Comparison of ENCODE assay signal across 8 cellular contexts in genomic region chr14:91417983-91418386, GRCh38. TPM values are rescaled to one million over a fixed set of nuclear protein-coding genes. Genes with fewer than 3 reads are reported as not detected.
DNase-seq lines count a peak whose midpoint lies in the region; ATAC-seq and TF ChIP-seq lines count a peak whose summit lies in the region.

No MANE protein-coding gene starts in this region.

- no peaks in the 10 kb centered on the region for H3K9me2 ChIP-seq in PC-3 (replicated peaks; ENCODE audit: low read length)

- CTCF ChIA-PET in CD8-positive, alpha-beta memory T cell (lab: Charles Lee) = interaction anchor here (0.6 to 12.4 kb wide), 28 partner anchors 9 to 241 kb away, joined by 3 to 211 read pairs (median 5); no protein-coding TSS in a partner anchor
- CTCF ChIA-PET in PC-3 (lab: Charles Lee) = interaction anchor here (0.6 to 1.1 kb wide), 3 partner anchors 40 to 98 kb away, joined by 3 to 11 read pairs (median 3); no protein-coding TSS in a partner anchor

- peaks cover 40 to 53% (median 42%) of the 10 kb centered on the region in 3 donors for H3K4me1 Mint-ChIP-seq in CD8-positive, alpha-beta memory T cell
- peaks cover 39% of the 10 kb centered on the region for H3K4me1 Mint-ChIP-seq in activated naive CD4-positive, alpha-beta T cell treated with anti-CD3 and anti-CD28 coated beads, Interleukin-2, amount 50 U/mL, for 24 hours

- no peaks in the 10 kb centered on the region for H3K9me3 ChIP-seq in CD8-positive, alpha-beta memory T cell (ENCODE audit: low read length)
- H3K9me3 ChIP-seq in PC-3 (ENCODE audit: low read length) = no peaks in the 10 kb centered on the region
- no peaks in the 10 kb centered on the region for H3K9me3 ChIP-seq in iPS-15b (ENCODE audit: control insufficient read depth, insufficient read depth, low read length)
- H3K9me3 ChIP-seq in smooth muscle cell (replicated peaks; ENCODE audit: low read depth) = no peaks in the 10 kb centered on the region

- peak; percentile 34 for ATAC-seq in GM19328 (IDR thresholded peaks at IDR 0.05; ENCODE audit: unreplicated experiment)
- ATAC-seq in HG03432 (IDR thresholded peaks at IDR 0.05; ENCODE audit: unreplicated experiment) = peak; percentile 31
- peak; percentile 37 for ATAC-seq in PC-3

- no peaks in the 10 kb centered on the region for H4K20me1 ChIP-seq in PC-3 (ENCODE audit: low read length)
- H4K20me1 ChIP-seq in smooth muscle cell (ENCODE audit: low read depth) = no peaks in the 10 kb centered on the region

- H3K4me2 ChIP-seq in PC-3 (ENCODE audit: low read length) = peak overlapping the region; percentile 79
- H3K4me2 ChIP-seq in smooth muscle cell = peak overlapping the region; percentile 76

- H2AFZ ChIP-seq in PC-3 (ENCODE audit: low read length) (peak overlapping the region; percentile 79), smooth muscle cell (ENCODE audit: low read depth) (peak overlapping the region; percentile 27)

- TF ChIP-seq CTCF in PC-3 (conservative IDR thresholded peaks at IDR 0.05; ENCODE audit: low read depth, low read length) (no peak), smooth muscle cell (IDR thresholded peaks at IDR 0.05; ENCODE audit: borderline replicate concordance, insufficient read depth, poor library complexity, severe bottlenecking) (no peak)

- H3F3A ChIP-seq in PC-3 (ENCODE audit: low read length, unreplicated experiment) (no peaks in the 10 kb centered on the region), smooth muscle cell (ENCODE audit: low read depth) (peaks cover 5% of the 10 kb centered on the region)

- H3K9ac ChIP-seq in PC-3 (ENCODE audit: low read length) = peak overlapping the region; percentile 43
- H3K9ac ChIP-seq in iPS-15b (ENCODE audit: low read depth, low read length) = peak overlapping the region; percentile 24
- H3K9ac ChIP-seq in smooth muscle cell (ENCODE audit: low read depth) = no peak overlapping the region

- peak overlapping the region; percentile 81 to 93 (median 86) for H3K4me3 Mint-ChIP-seq in CD8-positive, alpha-beta memory T cell
- peak overlapping the region; percentile 82 for H3K4me3 Mint-ChIP-seq in activated naive CD4-positive, alpha-beta T cell treated with anti-CD3 and anti-CD28 coated beads, Interleukin-2, amount 50 U/mL, for 24 hours

- H3K79me2 ChIP-seq in PC-3 (ENCODE audit: low read length) (peaks cover 43% of the 10 kb centered on the region), smooth muscle cell (ENCODE audit: low read depth) (no peaks in the 10 kb centered on the region)

- BruUV-seq in PC-3 (replicated peaks; lab: Mats Ljungman, UMichigan) = no TSS peak

- H3K27me3 ChIP-seq in CD8-positive, alpha-beta memory T cell (ENCODE audit: insufficient read depth, low read length, poor library complexity, severe bottlenecking) = no peaks in the 10 kb centered on the region
- no peaks in the 10 kb centered on the region for H3K27me3 ChIP-seq in PC-3 (ENCODE audit: low read length)
- no peaks in the 10 kb centered on the region for H3K27me3 ChIP-seq in iPS-15b (ENCODE audit: control insufficient read depth, insufficient read depth, low read length)
- peaks cover 63% of the 10 kb centered on the region for H3K27me3 ChIP-seq in smooth muscle cell (ENCODE audit: low read depth)

- H3K4me1 ChIP-seq in CD8-positive, alpha-beta memory T cell (ENCODE audit: insufficient read depth, low read length) = peaks cover 36% of the 10 kb centered on the region
- H3K4me1 ChIP-seq in PC-3 (ENCODE audit: insufficient read depth, low read length) (peaks cover 17% of the 10 kb centered on the region), iPS-15b (ENCODE audit: control insufficient read depth, insufficient read depth, low read length) (peaks cover 21% of the 10 kb centered on the region), smooth muscle cell (ENCODE audit: low read depth) (no peaks in the 10 kb centered on the region)

- no peaks in the 10 kb centered on the region for H3K27me3 Mint-ChIP-seq in CD8-positive, alpha-beta memory T cell
- H3K27me3 Mint-ChIP-seq in activated naive CD4-positive, alpha-beta T cell treated with anti-CD3 and anti-CD28 coated beads, Interleukin-2, amount 50 U/mL, for 24 hours = no peaks in the 10 kb centered on the region

- H3K27ac Mint-ChIP-seq in CD8-positive, alpha-beta memory T cell = peak overlapping the region in 5 of 8 donors; percentile 37 to 97 (median 89)
- H3K27ac Mint-ChIP-seq in activated naive CD4-positive, alpha-beta T cell treated with anti-CD3 and anti-CD28 coated beads, Interleukin-2, amount 50 U/mL, for 24 hours = no peak overlapping the region

- intact Hi-C loops in PC-3 (cut with micrococcal nuclease) = loop anchor here (1.0 kb wide), 2 partner anchors 95 to 241 kb away; no protein-coding TSS in a partner anchor

- peak overlapping the region; percentile 29 for H3K27ac ChIP-seq in CD8-positive, alpha-beta memory T cell (ENCODE audit: low read depth, low read length)
- H3K27ac ChIP-seq in PC-3 (ENCODE audit: low read length) (peak overlapping the region; percentile 36; the same call in 1 of the 2 replicates), smooth muscle cell (ENCODE audit: low read depth) (no peak overlapping the region)

- H3K4me3 ChIP-seq in CD8-positive, alpha-beta memory T cell (ENCODE audit: low read length) = peak overlapping the region; percentile 60
- peak overlapping the region; percentile 52 for H3K4me3 ChIP-seq in PC-3 (ENCODE audit: low read length)
- peak overlapping the region; percentile 45 for H3K4me3 ChIP-seq in iPS-15b (ENCODE audit: low read depth, low read length)
- peak overlapping the region; percentile 51 for H3K4me3 ChIP-seq in smooth muscle cell

- peak; percentile 59 to 85 (median 80) for DNase-seq in CD8-positive, alpha-beta memory T cell
- peak; percentile 63 for DNase-seq in PC-3
- no peak for DNase-seq in smooth muscle cell (lab: John Stamatoyannopoulos, UW; ENCODE audit: unreplicated experiment)
- no peak for DNase-seq in SHP77 treated with DMSO at 0.1 percent for 48 hours (lab: John Stamatoyannopoulos, UW)

- peaks cover 8 to 38% (median 10%) of the 10 kb centered on the region in 3 donors for H3K36me3 Mint-ChIP-seq in CD8-positive, alpha-beta memory T cell
- H3K36me3 Mint-ChIP-seq in activated naive CD4-positive, alpha-beta T cell treated with anti-CD3 and anti-CD28 coated beads, Interleukin-2, amount 50 U/mL, for 24 hours = peaks cover 11% of the 10 kb centered on the region

- POLR2A ChIA-PET in CD8-positive, alpha-beta memory T cell (lab: Charles Lee) = interaction anchor here (0.6 to 5.1 kb wide), 16 partner anchors 10 to 260 kb away, joined by 3 to 58 read pairs (median 6); no protein-coding TSS in a partner anchor
- POLR2A ChIA-PET in PC-3 (lab: Charles Lee; ENCODE audit: unreplicated experiment) = interaction anchor here (0.6 kb wide), 1 partner anchor 23 kb away, joined by 4 read pairs; no protein-coding TSS in a partner anchor

- peaks cover 8% of the 10 kb centered on the region for H3K36me3 ChIP-seq in CD8-positive, alpha-beta memory T cell (ENCODE audit: insufficient read depth, low read length)
- H3K36me3 ChIP-seq in PC-3 (ENCODE audit: low read depth, low read length) (0 out of 2 replicates have a peak, but pooled peaks cover 4% of the 10 kb centered on the region), iPS-15b (ENCODE audit: control insufficient read depth, insufficient read depth, low read length) (no peaks in the 10 kb centered on the region), smooth muscle cell (ENCODE audit: low read depth) (no peaks in the 10 kb centered on the region)

- H3K9me3 Mint-ChIP-seq in CD8-positive, alpha-beta memory T cell = no peaks in the 10 kb centered on the region
- H3K9me3 Mint-ChIP-seq in activated naive CD4-positive, alpha-beta T cell treated with anti-CD3 and anti-CD28 coated beads, Interleukin-2, amount 50 U/mL, for 24 hours = no peaks in the 10 kb centered on the region

- 3% methylated on average over 33 of the region's 53 CpGs for WGBS in smooth muscle cell (ENCODE audit: low lambda C conversion rate)

RNA-seq across cellular contexts. Expression of gene CCDC88C, which starts 0.4 kb away (rescaled TPM):
- 10 to 100 TPM; 71.7 to 74.1 TPM for total RNA-seq in CD8-positive, alpha-beta memory T cell
- polyA plus RNA-seq in CD8-positive, alpha-beta memory T cell = 42.3 TPM
- 19.7 and 27.4 TPM in 2 replicates for total RNA-seq in PC-3 (2014; rRNA removed)
- 0.72 and 1.1 TPM in 2 replicates for total RNA-seq in smooth muscle cell
- 0.92 TPM in 1 of 2 replicates, not detected in the other for polyA plus RNA-seq in smooth muscle cell

Comparison
In these comparisons a context has a peak if more than half of its experiments do, and no peak if none do; other contexts are left out.
1. DNase-seq: peak in CD8-positive, alpha-beta memory T cell (5 of 5) and PC-3 (single experiment); none in smooth muscle cell (single experiment) and SHP77 treated with DMSO at 0.1 percent for 48 hours (single experiment).
2. Peak in every context shown above with its lines, with median percentiles within 50 percentile points of each other: H3K4me3 ChIP-seq and ATAC-seq.